ENCODE assay signal across 15 cellular contexts in the genomic region with DNA sequence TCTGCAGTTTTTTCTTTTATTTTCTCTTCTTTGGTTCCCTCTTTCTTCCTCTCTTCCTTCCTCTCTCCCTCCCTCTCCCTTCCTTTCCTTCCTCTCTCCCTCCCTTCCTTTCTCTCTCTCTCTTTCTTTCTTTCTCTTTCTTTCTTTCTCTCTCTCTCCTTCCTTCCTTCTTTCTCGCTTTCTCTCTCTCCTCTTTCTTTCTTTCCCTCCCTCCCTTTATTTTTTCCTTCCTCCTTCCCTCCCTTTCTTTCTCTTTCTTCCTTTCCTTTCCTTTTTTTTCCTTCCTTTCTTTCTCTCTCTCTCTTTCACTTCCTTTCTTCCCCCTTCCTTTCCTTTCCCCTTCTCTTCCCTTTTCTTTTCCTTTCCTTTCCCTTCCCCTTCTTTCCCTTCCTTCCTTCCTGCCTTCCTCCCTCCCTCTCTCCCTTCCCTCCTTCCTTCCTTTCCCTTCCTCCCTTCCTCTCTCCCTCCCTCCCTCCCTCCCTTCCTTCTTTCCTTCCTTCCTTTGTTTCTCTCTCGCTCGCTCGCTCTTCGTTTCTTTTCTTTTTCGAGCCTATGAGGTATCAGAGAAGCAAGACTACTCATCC. TPM values are rescaled to one million over a fixed set of nuclear protein-coding genes. Genes with fewer than 3 reads are reported as not detected.
A peak's percentile ranks its signal among the peaks of the same experiment; 100 is the strongest.
DNase-seq lines count a peak whose midpoint lies in the region; ATAC-seq, FAIRE-seq and TF ChIP-seq lines count a peak whose summit lies in the region.
"Had no signal": no experiment of that assay in that cellular context is flagged by ENCODE, and none has a peak within 500 bp of the region (broad histone marks: within the 10 kb centered on the region; RNA-seq: fewer than 3 reads in every experiment).

No MANE protein-coding gene starts in this region.

- no peaks in the 10 kb centered on the region for H3K36me3 Mint-ChIP-seq in CD4-positive, CD25-positive, alpha-beta regulatory T cell
- peaks cover 5% of the 10 kb centered on the region for H3K36me3 Mint-ChIP-seq in activated T-helper 1 cell treated with anti-CD3 and anti-CD28 coated beads, Interleukin-12 subunit alpha, Interleukin-12 subunit beta, Interleukin-2, Interleukin-4 antibody, amounts not matched to agents 30 ng/mL and 10 ng/mL and 1 ng/mL, durations not matched to agents 14 hours and 24 hours and 36 hours (ENCODE audit: low read depth)
- H3K36me3 Mint-ChIP-seq: IgD-negative memory B cell had no signal

- no peaks in the 10 kb centered on the region for H3K27me3 Mint-ChIP-seq in CD4-positive, CD25-positive, alpha-beta regulatory T cell
- H3K27me3 Mint-ChIP-seq in activated T-helper 1 cell treated with anti-CD3 and anti-CD28 coated beads, Interleukin-12 subunit alpha, Interleukin-12 subunit beta, Interleukin-2, Interleukin-4 antibody, amounts not matched to agents 30 ng/mL and 10 ng/mL and 1 ng/mL, durations not matched to agents 14 hours and 24 hours and 36 hours (ENCODE audit: insufficient read depth): peaks cover 4% of the 10 kb centered on the region
- H3K27me3 Mint-ChIP-seq: IgD-negative memory B cell had no signal

- no peak overlapping the region for H4K8ac ChIP-seq in mesendoderm (ENCODE audit: low read depth, low read length)

- no peak overlapping the region for H3K56ac ChIP-seq in mesendoderm (ENCODE audit: low read length)

- TF ChIP-seq CTCF in GM12864 (IDR thresholded peaks at IDR 0.05; ENCODE audit: low read depth, low read length, missing control alignments) (no peak), D721Med (IDR thresholded peaks at IDR 0.05; ENCODE audit: insufficient read depth, missing control alignments) (no peak)

- peaks cover 30% of the 10 kb centered on the region for H3K4me1 ChIP-seq in CD4-positive, CD25-positive, alpha-beta regulatory T cell (ENCODE audit: control insufficient read depth, insufficient read depth, low read length, poor library complexity, severe bottlenecking)
- H3K4me1 ChIP-seq in mesendoderm (ENCODE audit: control insufficient read depth, low read depth, low read length): peaks cover 4% of the 10 kb centered on the region

- peak overlapping the region; percentile 56 for H4K5ac ChIP-seq in mesendoderm (ENCODE audit: low read length)

- no peak overlapping the region for H2BK5ac ChIP-seq in mesendoderm (ENCODE audit: low read length)

- no peaks in the 10 kb centered on the region for H3K79me2 ChIP-seq in mesendoderm (ENCODE audit: control insufficient read depth, insufficient read depth, low read length)

- no peaks in the 10 kb centered on the region for H3K36me3 ChIP-seq in CD4-positive, CD25-positive, alpha-beta regulatory T cell (ENCODE audit: control insufficient read depth, insufficient read depth, low read length)
- no peaks in the 10 kb centered on the region for H3K36me3 ChIP-seq in mesendoderm (ENCODE audit: control insufficient read depth, insufficient read depth, low read length)

- no peak overlapping the region for H2BK15ac ChIP-seq in mesendoderm (replicated peaks; ENCODE audit: low read depth)

- no peaks in the 10 kb centered on the region for H3K79me1 ChIP-seq in mesendoderm (ENCODE audit: low read length)

- H3K23ac ChIP-seq in mesendoderm (ENCODE audit: low read length): no peak overlapping the region

- no peak overlapping the region for H3K4me2 ChIP-seq in mesendoderm (ENCODE audit: low read length)

- H2BK120ac ChIP-seq in mesendoderm (ENCODE audit: low read depth, low read length): no peak overlapping the region

- H3K27me3 ChIP-seq in CD4-positive, CD25-positive, alpha-beta regulatory T cell (ENCODE audit: control insufficient read depth, insufficient read depth, low read length): no peaks in the 10 kb centered on the region
- H3K27me3 ChIP-seq in mesendoderm (ENCODE audit: insufficient read depth, low read length, poor library complexity): no peaks in the 10 kb centered on the region

- H2AK5ac ChIP-seq in mesendoderm (ENCODE audit: low read length): no peak overlapping the region

- no peak for DNase-seq in CD4-positive, CD25-positive, alpha-beta regulatory T cell
- DNase-seq in GM12864 (ENCODE audit: low read depth) (no peak), mesendoderm (no peak), D721Med (ENCODE audit: insufficient read length, low spot score) (no peak)
- no peak for DNase-seq in activated T-helper 1 cell treated with anti-CD3 and anti-CD28 coated beads, Interleukin-12 subunit alpha, Interleukin-12 subunit beta, Interleukin-2, Interleukin-4 antibody, amounts not matched to agents 30 ng/mL and 10 ng/mL and 1 ng/mL, durations not matched to agents 14 hours and 24 hours and 36 hours (ENCODE audit: low spot score)
- DNase-seq in NK-92 treated with Interleukin-12 subunit alpha and Interleukin-12 subunit beta, amount 100 ng/mL, for 24 hours (lab: John Stamatoyannopoulos, UW): no peak
- DNase-seq: GF-D8, NCI-H1694 treated with DMSO at 0.1 percent for 48 hours, SIG-M5, substantia nigra had no signal

- peak overlapping the region in 2 of 4 donors; percentile 62 to 66 for H3K4me3 Mint-ChIP-seq in CD4-positive, CD25-positive, alpha-beta regulatory T cell
- H3K4me3 Mint-ChIP-seq in activated T-helper 1 cell treated with anti-CD3 and anti-CD28 coated beads, Interleukin-12 subunit alpha, Interleukin-12 subunit beta, Interleukin-2, Interleukin-4 antibody, amounts not matched to agents 30 ng/mL and 10 ng/mL and 1 ng/mL, durations not matched to agents 14 hours and 24 hours and 36 hours: peak overlapping the region; percentile 61
- H3K4me3 Mint-ChIP-seq: nephron had no signal

- no peak for FAIRE-seq in D721Med (lab: Jason Lieb, UNC)

- no peaks in the 10 kb centered on the region for H3K9me3 ChIP-seq in CD4-positive, CD25-positive, alpha-beta regulatory T cell (ENCODE audit: control insufficient read depth in 2 of 2, low read length in 2 of 2)

- WGBS in mesendoderm (ENCODE audit: extremely low coverage, insufficient coverage, low lambda C conversion rate): no CpG with 5 or more reads among the region's 6 CpGs

- peak overlapping the region; percentile 74 to 93 (median 88) for H3K27ac Mint-ChIP-seq in CD4-positive, CD25-positive, alpha-beta regulatory T cell
- peak overlapping the region; percentile 86 for H3K27ac Mint-ChIP-seq in activated T-helper 1 cell treated with anti-CD3 and anti-CD28 coated beads, Interleukin-12 subunit alpha, Interleukin-12 subunit beta, Interleukin-2, Interleukin-4 antibody, amounts not matched to agents 30 ng/mL and 10 ng/mL and 1 ng/mL, durations not matched to agents 14 hours and 24 hours and 36 hours
- H3K27ac Mint-ChIP-seq: nephron had no signal

- peak overlapping the region; percentile 30 for H3K27ac ChIP-seq in CD4-positive, CD25-positive, alpha-beta regulatory T cell (ENCODE audit: insufficient read depth, low read length, poor library complexity, severe bottlenecking)
- H3K27ac ChIP-seq in mesendoderm (ENCODE audit: low read depth, low read length): no peak overlapping the region

- intact Hi-C loops in activated T-helper 1 cell treated with anti-CD3 and anti-CD28 coated beads, Interleukin-12 subunit alpha, Interleukin-12 subunit beta, Interleukin-2, Interleukin-4 antibody, amounts not matched to agents 30 ng/mL and 10 ng/mL and 1 ng/mL, durations not matched to agents 14 hours and 24 hours and 36 hours (cut with micrococcal nuclease): loop anchor here (1.0 to 5.0 kb wide), 2 partner anchors 13 to 101 kb away; partner anchors contain the start of gene CDK17

- no peak overlapping the region for H3K4ac ChIP-seq in mesendoderm (ENCODE audit: low read depth, low read length)

- H3K9me3 Mint-ChIP-seq in CD4-positive, CD25-positive, alpha-beta regulatory T cell: peaks cover 0 to 1% (median 0%) of the 10 kb centered on the region in 7 donors
- peaks cover 5% of the 10 kb centered on the region for H3K9me3 Mint-ChIP-seq in activated T-helper 1 cell treated with anti-CD3 and anti-CD28 coated beads, Interleukin-12 subunit alpha, Interleukin-12 subunit beta, Interleukin-2, Interleukin-4 antibody, amounts not matched to agents 30 ng/mL and 10 ng/mL and 1 ng/mL, durations not matched to agents 14 hours and 24 hours and 36 hours
- H3K9me3 Mint-ChIP-seq: IgD-negative memory B cell, nephron had no signal

- no peak overlapping the region for H3K18ac ChIP-seq in mesendoderm (ENCODE audit: low read length)

- no peak for ATAC-seq in CD4-positive, CD25-positive, alpha-beta regulatory T cell (ENCODE audit: low read depth in 2 of 2)
- no peak for ATAC-seq in GM21423 (IDR thresholded peaks at IDR 0.05; ENCODE audit: unreplicated experiment)
- no peak for ATAC-seq in GM21825 (IDR thresholded peaks at IDR 0.05; ENCODE audit: unreplicated experiment)
- ATAC-seq: sciatic nerve had no signal

- H3K4me1 Mint-ChIP-seq in CD4-positive, CD25-positive, alpha-beta regulatory T cell: peaks cover 23 to 38% (median 32%) of the 10 kb centered on the region in 4 donors
- H3K4me1 Mint-ChIP-seq in activated T-helper 1 cell treated with anti-CD3 and anti-CD28 coated beads, Interleukin-12 subunit alpha, Interleukin-12 subunit beta, Interleukin-2, Interleukin-4 antibody, amounts not matched to agents 30 ng/mL and 10 ng/mL and 1 ng/mL, durations not matched to agents 14 hours and 24 hours and 36 hours (ENCODE audit: low read depth): peaks cover 46% of the 10 kb centered on the region
- H3K4me1 Mint-ChIP-seq: nephron had no signal

- H3K4me3 ChIP-seq in CD4-positive, CD25-positive, alpha-beta regulatory T cell (ENCODE audit: low read depth, low read length): no peak overlapping the region
- H3K4me3 ChIP-seq in GM12864 (ENCODE audit: low read depth, low read length) (peak overlapping the region; percentile 3), mesendoderm (ENCODE audit: low read length) (no peak overlapping the region)

- no peak overlapping the region for H3K9ac ChIP-seq in mesendoderm (ENCODE audit: low read length)

RNA-seq across cellular contexts. Expression of gene CFAP54, which starts 13.7 kb away (rescaled TPM):
- total RNA-seq in CD4-positive, CD25-positive, alpha-beta regulatory T cell: 0.27 TPM
- under 1 TPM in 2 of 4 donors, not detected in 2; 0.07 to 0.32 TPM for polyA plus RNA-seq in CD4-positive, CD25-positive, alpha-beta regulatory T cell
- 0.17 and 0.34 TPM in 2 replicates for total RNA-seq in activated T-helper 1 cell treated with anti-CD3 and anti-CD28 coated beads, Interleukin-12 subunit alpha, Interleukin-12 subunit beta, Interleukin-2, Interleukin-4 antibody, amounts not matched to agents 30 ng/mL and 10 ng/mL and 1 ng/mL, durations not matched to agents 14 hours and 24 hours and 36 hours
- polyA plus RNA-seq in mesendoderm (2013, experiment 1 of 2): 0.10 TPM
- 0.15 TPM for polyA plus RNA-seq in mesendoderm (2013, experiment 2 of 2)
